In the genomic region with DNA sequence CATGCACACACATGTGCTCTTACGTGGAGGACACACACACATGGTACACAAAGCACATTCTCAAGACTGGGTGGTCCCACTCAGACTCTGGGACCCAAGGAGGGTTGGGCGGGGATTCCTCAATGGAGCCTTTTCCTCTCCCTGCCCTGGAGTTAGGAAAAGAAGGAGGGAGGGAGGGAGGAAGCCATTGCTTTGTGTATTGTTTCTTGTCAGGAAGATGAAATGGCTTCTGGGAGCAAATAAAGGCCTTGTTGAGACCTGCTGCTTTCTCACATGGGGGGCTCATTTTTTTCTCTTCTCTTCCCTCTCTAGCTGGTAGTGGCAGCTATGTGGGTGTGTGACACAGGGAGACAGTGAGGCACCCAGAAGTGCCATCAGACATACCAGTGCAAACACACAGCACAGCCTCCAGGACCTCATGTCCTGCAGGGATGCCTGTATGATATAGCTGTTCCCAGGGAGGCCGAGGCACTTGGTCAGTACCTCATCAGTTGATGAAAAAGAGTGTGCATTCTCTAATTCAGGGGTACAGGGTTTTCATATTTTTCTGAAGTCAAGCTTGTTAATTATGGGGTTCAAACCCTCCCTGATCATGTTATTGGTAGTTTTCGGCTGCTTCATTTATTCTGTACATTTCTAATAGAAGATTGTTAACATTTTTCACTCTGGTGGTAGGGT, we compare ENCODE assay signal across 27 cellular contexts. TPM values are rescaled to one million over a fixed set of nuclear protein-coding genes. Genes with fewer than 3 reads are reported as not detected.
DNase-seq lines count a peak whose midpoint lies in the region; ATAC-seq and TF ChIP-seq lines count a peak whose summit lies in the region.
"Had no signal": no experiment of that assay in that cellular context is flagged by ENCODE, and none has a peak within 500 bp of the region (broad histone marks: within the 10 kb centered on the region; RNA-seq: fewer than 3 reads in every experiment).

No MANE protein-coding gene starts in this region.

- 56 to 76% methylated on average over 4 of the region's 4 CpGs for WGBS in body of pancreas, 2 donors

- no peak overlapping the region for H3K4me3 Mint-ChIP-seq in nephron progenitor cell
- H3K4me3 Mint-ChIP-seq: activated CD4-positive, alpha-beta memory T cell treated with anti-CD3 and anti-CD28 coated beads for 36 hours; activated naive CD8-positive, alpha-beta T cell treated with anti-CD3 and anti-CD28 coated beads for 36 hours; effector memory CD8-positive, alpha-beta T cell; naive thymus-derived CD4-positive, alpha-beta T cell had no signal

- peaks cover 0 to 6% of the 10 kb centered on the region in 2 donors for H3K36me3 ChIP-seq in body of pancreas (replicated peaks in 1 of 2; ENCODE audit: insufficient read depth in 1 of 2, low read depth in 2 of 2)
- peaks cover 1 to 9% (median 5%) of the 10 kb centered on the region in 3 donors for H3K36me3 ChIP-seq in tibial artery
- H3K36me3 ChIP-seq: Peyer's patch had no signal

- DNase-seq in body of pancreas (no peak), left cardiac atrium (peak; percentile 13), nephron progenitor cell (no peak), tibial artery (peak in 1 of 2 donors; percentile 43), putamen (ENCODE audit: low spot score) (no peak), GM13977 (ENCODE audit: low spot score) (no peak)
- DNase-seq in stimulated activated CD4-positive, alpha-beta T cell treated with anti-CD3 and anti-CD28 coated beads, Interleukin-2, amount 100 ng/mL, for 24 hours: no peak
- DNase-seq: ACHN; activated CD4-positive, alpha-beta memory T cell treated with anti-CD3 and anti-CD28 coated beads for 36 hours; activated effector memory CD4-positive, alpha-beta T cell treated with Interleukin-2 at 50 U/mL for 16 hours; activated naive CD8-positive, alpha-beta T cell treated with anti-CD3 and anti-CD28 coated beads for 36 hours; DMS53; effector memory CD8-positive, alpha-beta T cell; GDM1; naive thymus-derived CD4-positive, alpha-beta T cell; NCI-H1436 treated with DMSO at 0.1 percent for 48 hours; SJCRH30; stimulated activated CD8-positive, alpha-beta memory T cell treated with anti-CD3 and anti-CD28 coated beads, Interleukin-4, amount 100 ng/mL, for 48 hours; T-helper 1 cell had no signal

- H3K27ac Mint-ChIP-seq in nephron progenitor cell: peak overlapping the region; percentile 36
- H3K27ac Mint-ChIP-seq: activated CD4-positive, alpha-beta memory T cell treated with anti-CD3 and anti-CD28 coated beads for 36 hours; activated naive CD8-positive, alpha-beta T cell treated with anti-CD3 and anti-CD28 coated beads for 36 hours; effector memory CD8-positive, alpha-beta T cell; naive thymus-derived CD4-positive, alpha-beta T cell had no signal

- H3K36me3 Mint-ChIP-seq in nephron progenitor cell (ENCODE audit: low read depth): no peaks in the 10 kb centered on the region
- H3K36me3 Mint-ChIP-seq: activated CD4-positive, alpha-beta memory T cell treated with anti-CD3 and anti-CD28 coated beads for 36 hours; activated naive CD8-positive, alpha-beta T cell treated with anti-CD3 and anti-CD28 coated beads for 36 hours; naive thymus-derived CD4-positive, alpha-beta T cell had no signal

- no peak overlapping the region for H3K4me3 ChIP-seq in body of pancreas
- peak overlapping the region in 1 of 2 donors; percentile 59 for H3K4me3 ChIP-seq in tibial artery
- H3K4me3 ChIP-seq: Peyer's patch, SJCRH30 had no signal

- in situ Hi-C loops in GM13977 (cut with MboI; ENCODE audit: low pct_unique_long_range_greater_than_20kb, low sequenced_read_pairs, unreplicated experiment): no loop called here

- H3K27me3 ChIP-seq in body of pancreas: no peaks in the 10 kb centered on the region
- no peaks in the 10 kb centered on the region for H3K27me3 ChIP-seq in tibial artery
- H3K27me3 ChIP-seq: Peyer's patch, SJCRH30 had no signal

- H3K9me3 ChIP-seq in body of pancreas: no peaks in the 10 kb centered on the region
- H3K9me3 ChIP-seq in tibial artery: no peaks in the 10 kb centered on the region
- H3K9me3 ChIP-seq: Peyer's patch, SJCRH30 had no signal

- H3K27ac ChIP-seq in body of pancreas (peak overlapping the region in 3 of 4 donors; percentile 35 to 71 (median 45)), tibial artery (peak overlapping the region; percentile 87 to 92)
- H3K27ac ChIP-seq: parathyroid adenoma, Peyer's patch, SJCRH30 had no signal

- ATAC-seq in body of pancreas (no peak), left cardiac atrium (no peak), HG03159 (IDR thresholded peaks at IDR 0.05; ENCODE audit: unreplicated experiment) (no peak)
- ATAC-seq: effector memory CD8-positive, alpha-beta T cell; esophagus mucosa; naive thymus-derived CD4-positive, alpha-beta T cell had no signal

- H3K4me1 Mint-ChIP-seq in nephron progenitor cell: peaks cover 40% of the 10 kb centered on the region
- H3K4me1 Mint-ChIP-seq: activated naive CD8-positive, alpha-beta T cell treated with anti-CD3 and anti-CD28 coated beads for 36 hours had no signal

- peaks cover 3% of the 10 kb centered on the region for H3K27me3 Mint-ChIP-seq in nephron progenitor cell (ENCODE audit: low read depth, poor library complexity)
- H3K27me3 Mint-ChIP-seq: activated CD4-positive, alpha-beta memory T cell treated with anti-CD3 and anti-CD28 coated beads for 36 hours; activated naive CD8-positive, alpha-beta T cell treated with anti-CD3 and anti-CD28 coated beads for 36 hours had no signal

- no peaks in the 10 kb centered on the region for H3K9me3 Mint-ChIP-seq in nephron progenitor cell
- H3K9me3 Mint-ChIP-seq: activated CD4-positive, alpha-beta memory T cell treated with anti-CD3 and anti-CD28 coated beads for 36 hours; activated naive CD8-positive, alpha-beta T cell treated with anti-CD3 and anti-CD28 coated beads for 36 hours; effector memory CD8-positive, alpha-beta T cell had no signal

- TF ChIP-seq CTCF in body of pancreas (IDR thresholded peaks at IDR 0.05): no peak
- TF ChIP-seq CTCF in nephron progenitor cell (IDR thresholded peaks at IDR 0.05): no peak
- no peak for TF ChIP-seq CTCF in tibial artery (IDR thresholded peaks at IDR 0.05)
- TF ChIP-seq CTCF in GM13977 (IDR thresholded peaks at IDR 0.05; ENCODE audit: extremely low read depth, insufficient read depth, missing control alignments): no peak

- intact Hi-C loops in body of pancreas (cut with DNase I): no loop called here
- intact Hi-C loops in left cardiac atrium (cut with DNase I): no loop called here
- intact Hi-C loops in tibial artery (cut with DNase I; ENCODE audit: low total_unique reads): loop anchor here (2.0 kb wide), 1 partner anchor 105 kb away; no protein-coding TSS in a partner anchor

- no peak for TF ChIP-seq POLR2A in body of pancreas (IDR thresholded peaks at IDR 0.05)

- H3K4me1 ChIP-seq in body of pancreas (peaks cover 83% of the 10 kb centered on the region), tibial artery (peaks cover 0 to 100% (median 91%) of the 10 kb centered on the region in 4 donors)

RNA-seq across cellular contexts. Expression of gene AQP1, which starts 5.7 kb away (rescaled TPM):
- 100 to 1,000 TPM; 197 to 204 TPM for total RNA-seq in body of pancreas
- total RNA-seq in left cardiac atrium: 100 to 1,000 TPM; 244 to 352 TPM

RNA-seq across cellular contexts. Expression of gene GHRHR, which starts 46.4 kb away (rescaled TPM):
- total RNA-seq in body of pancreas (not detected), left cardiac atrium (not detected)
- total RNA-seq: activated CD4-positive, alpha-beta memory T cell treated with anti-CD3 and anti-CD28 coated beads for 36 hours; activated naive CD8-positive, alpha-beta T cell treated with anti-CD3 and anti-CD28 coated beads for 36 hours; esophagus mucosa; kidney epithelial cell; mesenteric fat pad; naive thymus-derived CD4-positive, alpha-beta T cell; NCI-H460; Peyer's patch; SJCRH30; subcutaneous adipose tissue had no signal
